9 cellular contexts compared by ENCODE assay signal in the genomic region with DNA sequence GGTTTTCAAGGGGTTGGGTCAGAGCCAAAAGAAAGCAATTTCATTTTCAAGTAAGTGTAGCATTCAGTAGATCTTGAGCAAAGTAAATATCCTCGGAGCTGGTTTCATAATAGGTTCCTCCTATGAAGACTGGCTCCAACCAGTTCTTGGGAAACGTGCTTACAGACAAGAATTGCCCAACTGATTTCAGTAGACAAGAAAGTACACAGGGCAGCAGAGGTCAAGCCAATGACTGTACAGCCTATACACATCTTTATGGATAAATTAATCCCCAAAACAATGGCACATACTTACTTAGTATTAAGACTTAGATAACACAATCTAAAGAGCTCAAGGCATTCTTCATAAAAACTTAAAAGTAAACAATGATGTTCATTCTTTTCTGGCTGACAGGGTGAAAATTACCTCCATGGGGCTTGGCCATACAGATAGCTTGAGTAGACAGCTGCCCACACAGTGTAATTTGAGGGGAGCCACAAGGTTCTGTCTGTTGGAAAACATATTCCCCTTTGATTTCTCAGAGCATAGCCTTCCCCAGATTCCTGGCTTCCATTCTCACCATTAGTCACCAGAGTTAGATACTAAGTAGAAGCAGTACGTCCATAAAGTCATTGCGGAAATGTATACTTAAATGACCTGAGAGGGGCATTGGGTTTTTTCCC.
DNase-seq lines count a peak whose midpoint lies in the region; ATAC-seq and TF ChIP-seq lines count a peak whose summit lies in the region.
"Had no signal": no experiment of that assay in that cellular context is flagged by ENCODE, and none has a peak within 500 bp of the region (broad histone marks: within the 10 kb centered on the region; RNA-seq: fewer than 3 reads in every experiment).

No MANE protein-coding gene starts in this region.

- intact Hi-C loops in dendritic cell treated with granulocyte-macrophage colony-stimulating factor and Interleukin-4, amounts not matched to agents 40 ng/mL and 50 ng/mL, for 4 days (cut with micrococcal nuclease): loop anchor here (10.0 kb wide), 1 partner anchor 166 kb away; the partner anchor contains the start of gene ARRDC3

- H3K27me3 Mint-ChIP-seq in dendritic cell treated with granulocyte-macrophage colony-stimulating factor and Interleukin-4, amounts not matched to agents 40 ng/mL and 50 ng/mL, for 4 days: no peaks in the 10 kb centered on the region
- H3K27me3 Mint-ChIP-seq in nephron (ENCODE audit: low read depth): no peaks in the 10 kb centered on the region

- H3K27ac Mint-ChIP-seq in dendritic cell treated with granulocyte-macrophage colony-stimulating factor and Interleukin-4, amounts not matched to agents 40 ng/mL and 50 ng/mL, for 4 days: peak overlapping the region; percentile 84
- peak overlapping the region; percentile 30 to 72 (median 58) for H3K27ac Mint-ChIP-seq in nephron
- H3K27ac Mint-ChIP-seq: T-helper 1 cell treated with Interleukin-12 subunit alpha and Interleukin-12 subunit beta and Interleukin-4 antibody, amounts not matched to agents 30 μg/mL and 1 μg/mL, for 36 hours had no signal

- peak overlapping the region; percentile 26 for H3K4me3 Mint-ChIP-seq in dendritic cell treated with granulocyte-macrophage colony-stimulating factor and Interleukin-4, amounts not matched to agents 40 ng/mL and 50 ng/mL, for 4 days
- no peak overlapping the region for H3K4me3 Mint-ChIP-seq in nephron
- H3K4me3 Mint-ChIP-seq: T-helper 1 cell treated with Interleukin-12 subunit alpha and Interleukin-12 subunit beta and Interleukin-4 antibody, amounts not matched to agents 30 μg/mL and 1 μg/mL, for 36 hours had no signal

- H3K36me3 ChIP-seq in BJ (ENCODE audit: control insufficient read depth, insufficient read depth, low read length): no peaks in the 10 kb centered on the region

- H3K4me1 Mint-ChIP-seq in dendritic cell treated with granulocyte-macrophage colony-stimulating factor and Interleukin-4, amounts not matched to agents 40 ng/mL and 50 ng/mL, for 4 days (ENCODE audit: low read depth): peaks cover 29% of the 10 kb centered on the region
- H3K4me1 Mint-ChIP-seq in nephron: peaks cover 14% of the 10 kb centered on the region

- CTCF ChIA-PET in BJ (lab: Yijun Ruan, JAX): interaction anchor here (1.0 to 5.2 kb wide), 5 partner anchors 8 to 200 kb away, joined by 3 to 20 read pairs (median 4); partner anchors contain the start of gene ARRDC3

- peaks cover 9% of the 10 kb centered on the region for H3K9me3 Mint-ChIP-seq in dendritic cell treated with granulocyte-macrophage colony-stimulating factor and Interleukin-4, amounts not matched to agents 40 ng/mL and 50 ng/mL, for 4 days
- H3K9me3 Mint-ChIP-seq in nephron: no peaks in the 10 kb centered on the region
- H3K9me3 Mint-ChIP-seq: T-helper 1 cell treated with Interleukin-12 subunit alpha and Interleukin-12 subunit beta and Interleukin-4 antibody, amounts not matched to agents 30 μg/mL and 1 μg/mL, for 36 hours had no signal

- peak; percentile 25 for DNase-seq in BJ (ENCODE audit: low read depth)
- DNase-seq in NCI-H187 treated with DMSO at 0.1 percent for 48 hours (lab: John Stamatoyannopoulos, UW): peak; percentile 18
- DNase-seq in GDM1 (lab: John Stamatoyannopoulos, UW): no peak
- no peak for DNase-seq in SW480 (ENCODE audit: low spot score)

- TF ChIP-seq CTCF in BJ (IDR thresholded peaks at IDR 0.05; ENCODE audit: insufficient read depth, low read depth, low read length) (no peak), nephron (IDR thresholded peaks at IDR 0.05; ENCODE audit: unreplicated experiment in 3 of 3) (no peak)

- H3K36me3 Mint-ChIP-seq in dendritic cell treated with granulocyte-macrophage colony-stimulating factor and Interleukin-4, amounts not matched to agents 40 ng/mL and 50 ng/mL, for 4 days (ENCODE audit: low read depth): no peaks in the 10 kb centered on the region
- no peaks in the 10 kb centered on the region for H3K36me3 Mint-ChIP-seq in nephron (ENCODE audit: low read depth)

- ATAC-seq in GM21786 (IDR thresholded peaks at IDR 0.05; ENCODE audit: unreplicated experiment) (no peak), GM18861 (IDR thresholded peaks at IDR 0.05; ENCODE audit: unreplicated experiment) (no peak)

- no peaks in the 10 kb centered on the region for H3K27me3 ChIP-seq in BJ (ENCODE audit: control insufficient read depth, insufficient read depth, low read length)

- POLR2A ChIA-PET in BJ (lab: Charles Lee): no interaction called here

- H3K4me3 ChIP-seq in BJ (ENCODE audit: low read depth, low read length): no peak overlapping the region

Comparison
In these comparisons a context has a peak if more than half of its experiments do, and no peak if none do; other contexts are left out.
1. DNase-seq: peak in BJ (single experiment) and NCI-H187 treated with DMSO at 0.1 percent for 48 hours (single experiment); none in GDM1 (single experiment) and SW480 (single experiment).